Comparison of ENCODE assay signal across 9 cellular contexts in genomic region chr1:12433323-12434053, GRCh38.
DNase-seq lines count a peak whose midpoint lies in the region; ATAC-seq and TF ChIP-seq lines count a peak whose summit lies in the region.
"Had no signal": no experiment of that assay in that cellular context is flagged by ENCODE, and none has a peak within 500 bp of the region (broad histone marks: within the 10 kb centered on the region; RNA-seq: fewer than 3 reads in every experiment).

No MANE protein-coding gene starts in this region.

- H3K36me3 ChIP-seq in brain microvascular endothelial cell (replicated peaks) (no peaks in the 10 kb centered on the region), lower lobe of right lung (peaks cover 5% of the 10 kb centered on the region)

- intact Hi-C loops in lower lobe of right lung (cut with DNase I) = no loop called here

- CTCF ChIA-PET in activated CD8-positive, alpha-beta memory T cell treated with anti-CD3 and anti-CD28 coated beads, Interleukin-2, amount 10 ng/mL, durations not matched to agents 7 days and 5 days (lab: Charles Lee) = interaction anchor here (0.5 to 6.3 kb wide), 10 partner anchors 8 to 226 kb away, joined by 3 to 38 read pairs (median 4); partner anchors contain the start of gene DHRS3

- H3K9me3 Mint-ChIP-seq in activated CD8-positive, alpha-beta memory T cell treated with anti-CD3 and anti-CD28 coated beads, Interleukin-2, amount 10 ng/mL, durations not matched to agents 7 days and 5 days (ENCODE audit: low read depth) = peaks cover 6% of the 10 kb centered on the region
- H3K9me3 Mint-ChIP-seq in type B pancreatic cell = peaks cover 3% of the 10 kb centered on the region

- H3K36me3 Mint-ChIP-seq in activated CD8-positive, alpha-beta memory T cell treated with anti-CD3 and anti-CD28 coated beads, Interleukin-2, amount 10 ng/mL, durations not matched to agents 7 days and 5 days = peaks cover 26% of the 10 kb centered on the region
- H3K36me3 Mint-ChIP-seq in type B pancreatic cell = peaks cover 13% of the 10 kb centered on the region

- peak overlapping the region; percentile 88 for H3K27ac Mint-ChIP-seq in activated CD8-positive, alpha-beta memory T cell treated with anti-CD3 and anti-CD28 coated beads, Interleukin-2, amount 10 ng/mL, durations not matched to agents 7 days and 5 days
- peak overlapping the region; percentile 79 for H3K27ac Mint-ChIP-seq in type B pancreatic cell

- H3K4me3 ChIP-seq in brain microvascular endothelial cell (ENCODE audit: low read depth, low read length) = no peak overlapping the region
- no peak overlapping the region for H3K4me3 ChIP-seq in lower lobe of right lung

- H3K9me3 ChIP-seq in lower lobe of right lung = no peaks in the 10 kb centered on the region

- in situ Hi-C loops in brain microvascular endothelial cell (cut with HindIII; ENCODE audit: low pct_ligation_motif_present, low sequenced_read_pairs) = no loop called here

- H3K27me3 Mint-ChIP-seq in activated CD8-positive, alpha-beta memory T cell treated with anti-CD3 and anti-CD28 coated beads, Interleukin-2, amount 10 ng/mL, durations not matched to agents 7 days and 5 days = no peaks in the 10 kb centered on the region
- H3K27me3 Mint-ChIP-seq in type B pancreatic cell = no peaks in the 10 kb centered on the region

- TF ChIP-seq CTCF in brain microvascular endothelial cell (IDR thresholded peaks at IDR 0.05; ENCODE audit: low read depth, low read length, missing control alignments) (no peak), lower lobe of right lung (IDR thresholded peaks at IDR 0.05) (no peak), type B pancreatic cell (conservative IDR thresholded peaks at IDR 0.05) (no peak)

- no peak for ATAC-seq in activated CD8-positive, alpha-beta memory T cell treated with anti-CD3 and anti-CD28 coated beads, Interleukin-2, amount 10 ng/mL, durations not matched to agents 7 days and 5 days
- ATAC-seq in lower lobe of right lung (peak; percentile 49 to 62), HG02642 (IDR thresholded peaks at IDR 0.05; ENCODE audit: poor library complexity, unreplicated experiment) (no peak)

- peaks cover 53% of the 10 kb centered on the region for H3K4me1 ChIP-seq in lower lobe of right lung

- no peak overlapping the region for H3K4me3 Mint-ChIP-seq in activated CD8-positive, alpha-beta memory T cell treated with anti-CD3 and anti-CD28 coated beads, Interleukin-2, amount 10 ng/mL, durations not matched to agents 7 days and 5 days
- peak overlapping the region; percentile 75 for H3K4me3 Mint-ChIP-seq in type B pancreatic cell

- H3K27me3 ChIP-seq in brain microvascular endothelial cell (replicated peaks) = no peaks in the 10 kb centered on the region
- no peaks in the 10 kb centered on the region for H3K27me3 ChIP-seq in lower lobe of right lung (ENCODE audit: low read depth)

- peaks cover 56% of the 10 kb centered on the region for H3K4me1 Mint-ChIP-seq in activated CD8-positive, alpha-beta memory T cell treated with anti-CD3 and anti-CD28 coated beads, Interleukin-2, amount 10 ng/mL, durations not matched to agents 7 days and 5 days
- H3K4me1 Mint-ChIP-seq in type B pancreatic cell (ENCODE audit: unreplicated experiment) = peaks cover 64% of the 10 kb centered on the region

- no peak for DNase-seq in activated CD8-positive, alpha-beta memory T cell treated with anti-CD3 and anti-CD28 coated beads, Interleukin-2, amount 10 ng/mL, durations not matched to agents 7 days and 5 days
- DNase-seq in activated CD8-positive, alpha-beta memory T cell treated with anti-CD3 and anti-CD28 coated beads, Interleukin-2, amount 50 U/mL, for 4 hours = no peak
- DNase-seq in brain microvascular endothelial cell = peak; percentile 98
- no peak for DNase-seq in lower lobe of right lung
- peak; percentile 75 for DNase-seq in type B pancreatic cell (ENCODE audit: extremely low spot score, unreplicated experiment)
- no peak for DNase-seq in NCI-H2196 treated with DMSO at 0.1 percent for 48 hours (lab: John Stamatoyannopoulos, UW; ENCODE audit: unreplicated experiment)
- DNase-seq in activated CD8-positive, alpha-beta memory T cell treated with anti-CD3 and anti-CD28 coated beads for 24 hours = no peak
- DNase-seq: KG1 had no signal

- H3K27ac ChIP-seq in brain microvascular endothelial cell (peak overlapping the region; percentile 100), lower lobe of right lung (peak overlapping the region; percentile 67)

Comparison
In these comparisons a context has a peak if more than half of its experiments do, and no peak if none do; other contexts are left out.
1. ATAC-seq: peak in lower lobe of right lung (2 of 2); none in activated CD8-positive, alpha-beta memory T cell treated with anti-CD3 and anti-CD28 coated beads, Interleukin-2, amount 10 ng/mL, durations not matched to agents 7 days and 5 days (single experiment) and HG02642 (single experiment).
2. DNase-seq: peak in brain microvascular endothelial cell (single experiment) and type B pancreatic cell (single experiment); none in activated CD8-positive, alpha-beta memory T cell treated with anti-CD3 and anti-CD28 coated beads, Interleukin-2, amount 10 ng/mL, durations not matched to agents 7 days and 5 days (single experiment), activated CD8-positive, alpha-beta memory T cell treated with anti-CD3 and anti-CD28 coated beads, Interleukin-2, amount 50 U/mL, for 4 hours (single experiment), lower lobe of right lung (single experiment), NCI-H2196 treated with DMSO at 0.1 percent for 48 hours (single experiment) and activated CD8-positive, alpha-beta memory T cell treated with anti-CD3 and anti-CD28 coated beads for 24 hours (single experiment).